Comparison of ENCODE assay signal across 12 cellular contexts in the genomic region with DNA sequence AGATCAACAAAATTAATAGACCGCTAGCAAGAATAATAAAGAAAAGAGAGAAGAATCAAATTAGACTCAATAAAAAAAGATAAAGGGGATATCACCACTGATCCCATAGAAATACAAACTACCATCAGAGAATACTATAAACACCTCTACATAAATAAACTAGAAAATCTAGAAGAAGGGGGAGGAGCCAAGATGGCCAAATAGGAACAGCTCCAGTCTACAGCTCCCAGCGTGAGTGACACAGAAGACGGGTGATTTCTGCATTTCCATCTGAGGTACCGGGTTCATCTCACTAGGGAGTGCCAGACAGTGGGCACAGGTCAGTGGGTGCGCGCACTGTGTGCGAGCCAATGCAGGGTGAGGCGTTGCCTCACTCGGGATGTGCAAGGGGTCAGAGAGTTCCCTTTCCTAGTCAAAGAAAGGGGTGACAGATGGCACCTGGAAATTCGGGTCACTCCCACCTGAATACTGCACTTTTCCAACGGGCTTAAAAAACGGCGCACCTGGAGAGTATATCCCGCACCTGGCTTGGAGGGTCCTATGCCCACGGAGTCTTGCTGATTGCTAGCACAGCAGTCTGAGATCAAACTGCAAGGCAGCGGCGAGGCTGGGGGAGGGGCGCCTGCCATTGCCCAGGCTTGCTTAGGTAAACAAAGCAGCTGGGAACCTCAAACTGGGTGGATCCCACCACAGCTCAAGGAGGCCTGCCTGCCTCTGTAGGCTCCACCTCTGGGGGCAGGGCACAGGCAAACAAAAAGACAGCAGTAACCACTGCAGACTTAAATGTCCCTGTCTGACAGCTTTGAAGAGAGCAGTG. TPM values are rescaled to one million over a fixed set of nuclear protein-coding genes. Genes with fewer than 3 reads are reported as not detected.
DNase-seq lines count a peak whose midpoint lies in the region; ATAC-seq and TF ChIP-seq lines count a peak whose summit lies in the region.
"Not testable (repeated sequence)": the region's sequence is repeated elsewhere in the genome, so short reads cannot be mapped to it uniquely, and the experiment has no call there.
"Had no signal": no experiment of that assay in that cellular context is flagged by ENCODE, and none has a peak within 500 bp of the region (broad histone marks: within the 10 kb centered on the region; RNA-seq: fewer than 3 reads in every experiment).

No MANE protein-coding gene starts in this region.

- H3K36me3 ChIP-seq in Caco-2 (ENCODE audit: control insufficient read depth, insufficient read depth, low read length); hepatocyte (replicated peaks; ENCODE audit: insufficient read depth, low read depth); prostate gland: not testable (repeated sequence)

- TF ChIP-seq CTCF in Caco-2 (IDR thresholded peaks at IDR 0.05; ENCODE audit: insufficient read depth in 1 of 2, low read depth in 1 of 2, low read length in 1 of 2, severe bottlenecking in 1 of 2, unreplicated experiment in 1 of 2); VCaP (conservative IDR thresholded peaks at IDR 0.05); hepatocyte (IDR thresholded peaks at IDR 0.05; ENCODE audit: poor library complexity); prostate gland (IDR thresholded peaks at IDR 0.05): not testable (repeated sequence)

- not testable (repeated sequence) for H3K4me1 ChIP-seq in Caco-2; hepatocyte (ENCODE audit: insufficient read depth); prostate gland (replicated peaks)

- intact Hi-C loops in Caco-2 (cut with micrococcal nuclease; ENCODE audit: unreplicated experiment); prostate gland (cut with DNase I): not testable (repeated sequence)

- not testable (repeated sequence) for BruUV-seq in Caco-2 (replicated peaks; lab: Mats Ljungman, UMichigan)

- CTCF ChIA-PET in Caco-2 (lab: Charles Lee); HEK293T (lab: Yijun Ruan, JAX): not testable (repeated sequence)

- H3K4me2 ChIP-seq in hepatocyte = peak overlapping the region; percentile 70

- H3K4me3 ChIP-seq in Caco-2 (ENCODE audit: low read depth, low read length) = peak overlapping the region; percentile 12
- H3K4me3 ChIP-seq in hepatocyte, prostate gland: not testable (repeated sequence)

- TF ChIP-seq POLR2A in prostate gland (IDR thresholded peaks at IDR 0.05) = not testable (repeated sequence)

- POLR2A ChIA-PET in Caco-2 (lab: Charles Lee); HEK293T (lab: Yijun Ruan, JAX); activated naive CD8-positive, alpha-beta T cell treated with anti-CD3 and anti-CD28 coated beads, Interleukin-2, amount 10 ng/mL, durations not matched to agents 7 days and 5 days (lab: Charles Lee): not testable (repeated sequence)

- H3K27me3 Mint-ChIP-seq in Caco-2 (ENCODE audit: insufficient read depth, unreplicated experiment) = peaks cover 21% of the 10 kb centered on the region
- peaks cover 23% of the 10 kb centered on the region for H3K27me3 Mint-ChIP-seq in activated naive CD8-positive, alpha-beta T cell treated with anti-CD3 and anti-CD28 coated beads, Interleukin-2, amount 10 ng/mL, durations not matched to agents 7 days and 5 days
- not testable (repeated sequence) for H3K27me3 Mint-ChIP-seq in memory B cell

- peak overlapping the region; percentile 60 for H3K27ac ChIP-seq in VCaP
- not testable (repeated sequence) for H3K27ac ChIP-seq in hepatocyte, prostate gland

- not testable (repeated sequence) for H4K20me1 ChIP-seq in hepatocyte (ENCODE audit: insufficient read depth, poor library complexity, severe bottlenecking)

- H3K36me3 Mint-ChIP-seq in Caco-2 (ENCODE audit: insufficient read depth, unreplicated experiment); activated naive CD8-positive, alpha-beta T cell treated with anti-CD3 and anti-CD28 coated beads, Interleukin-2, amount 10 ng/mL, durations not matched to agents 7 days and 5 days: not testable (repeated sequence)
- peaks cover 19% of the 10 kb centered on the region for H3K36me3 Mint-ChIP-seq in memory B cell

- H3K4me3 Mint-ChIP-seq in Caco-2 (ENCODE audit: unreplicated experiment) (peak overlapping the region; percentile 17), memory B cell (peak overlapping the region; percentile 24)
- peak overlapping the region; percentile 14 for H3K4me3 Mint-ChIP-seq in activated naive CD8-positive, alpha-beta T cell treated with anti-CD3 and anti-CD28 coated beads, Interleukin-2, amount 10 ng/mL, durations not matched to agents 7 days and 5 days

- not testable (repeated sequence) for ATAC-seq in activated naive CD8-positive, alpha-beta T cell treated with anti-CD3 and anti-CD28 coated beads, Interleukin-2, amount 10 ng/mL, durations not matched to agents 7 days and 5 days (ENCODE audit: low read depth); memory B cell (ENCODE audit: low read depth)

- 32% methylated on average over 18 of the region's 18 CpGs for WGBS in hepatocyte (ENCODE audit: low lambda C conversion rate, missing lambda C conversion rate)
- 63% methylated on average over 17 of the region's 18 CpGs for WGBS in prostate gland

- H3K27me3 ChIP-seq in Caco-2 (replicated peaks; ENCODE audit: control insufficient read depth, insufficient read depth, low read length); hepatocyte; prostate gland (replicated peaks; ENCODE audit: insufficient read depth): not testable (repeated sequence)

- H3K79me2 ChIP-seq in hepatocyte = not testable (repeated sequence)

- H3K9me3 Mint-ChIP-seq in Caco-2 (ENCODE audit: unreplicated experiment); activated naive CD8-positive, alpha-beta T cell treated with anti-CD3 and anti-CD28 coated beads, Interleukin-2, amount 10 ng/mL, durations not matched to agents 7 days and 5 days; memory B cell: not testable (repeated sequence)

- not testable (repeated sequence) for H3K9me3 ChIP-seq in Caco-2; hepatocyte (ENCODE audit: low read depth); prostate gland

- H3K4me1 Mint-ChIP-seq in Caco-2 (ENCODE audit: low read depth, unreplicated experiment); activated naive CD8-positive, alpha-beta T cell treated with anti-CD3 and anti-CD28 coated beads, Interleukin-2, amount 10 ng/mL, durations not matched to agents 7 days and 5 days: not testable (repeated sequence)
- peaks cover 42% of the 10 kb centered on the region for H3K4me1 Mint-ChIP-seq in memory B cell

- H2AFZ ChIP-seq in hepatocyte = peak overlapping the region; percentile 26

- DNase-seq in Caco-2 = peak; percentile 60 to 66
- DNase-seq in HEK293T (ENCODE audit: extremely low spot score); hepatocyte (ENCODE audit: low spot score); memory B cell (ENCODE audit: low spot score in 2 of 2): not testable (repeated sequence)
- DNase-seq in NCI-H2227 (lab: John Stamatoyannopoulos, UW; ENCODE audit: unreplicated experiment) = peak; percentile 7
- DNase-seq in activated naive CD8-positive, alpha-beta T cell treated with anti-CD3 and anti-CD28 coated beads, Interleukin-2, amount 10 ng/mL, durations not matched to agents 7 days and 5 days = peak; percentile 34
- DNase-seq in prostate gland (ENCODE audit: low spot score) = peak; percentile 34

- not testable (repeated sequence) for H3K9me2 ChIP-seq in hepatocyte (replicated peaks; ENCODE audit: insufficient read depth)

- H3K27ac Mint-ChIP-seq in Caco-2 (ENCODE audit: unreplicated experiment); activated naive CD8-positive, alpha-beta T cell treated with anti-CD3 and anti-CD28 coated beads, Interleukin-2, amount 10 ng/mL, durations not matched to agents 7 days and 5 days: not testable (repeated sequence)
- peak overlapping the region; percentile 25 for H3K27ac Mint-ChIP-seq in memory B cell

TF ChIP-seq in HEK293T, 16 proteins besides CTCF, POLR2A, EP300 and RAD21:
- TF ChIP-seq, protein P1, sequence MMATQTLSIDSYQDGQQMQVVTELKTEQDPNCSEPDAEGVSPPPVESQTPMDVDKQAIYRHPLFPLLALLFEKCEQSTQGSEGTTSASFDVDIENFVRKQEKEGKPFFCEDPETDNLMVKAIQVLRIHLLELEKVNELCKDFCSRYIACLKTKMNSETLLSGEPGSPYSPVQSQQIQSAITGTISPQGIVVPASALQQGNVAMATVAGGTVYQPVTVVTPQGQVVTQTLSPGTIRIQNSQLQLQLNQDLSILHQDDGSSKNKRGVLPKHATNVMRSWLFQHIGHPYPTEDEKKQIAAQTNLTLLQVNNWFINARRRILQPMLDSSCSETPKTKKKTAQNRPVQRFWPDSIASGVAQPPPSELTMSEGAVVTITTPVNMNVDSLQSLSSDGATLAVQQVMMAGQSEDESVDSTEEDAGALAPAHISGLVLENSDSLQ (IDR thresholded peaks at IDR 0.05) = peak; percentile 66
TF ChIP-seq in HEK293T: peak in this region for 1; not testable (repeated sequence) for 15.

RNA-seq across cellular contexts. Expression of a gene that starts 11.8 kb away (rescaled TPM):
- total RNA-seq in Caco-2 (2022) (not detected in 2 replicates), hepatocyte (3.5 and 5.0 TPM in 2 replicates), prostate gland (10 to 100 TPM; 21.2 to 35.0 TPM)
- total RNA-seq in activated naive CD8-positive, alpha-beta T cell treated with anti-CD3 and anti-CD28 coated beads, Interleukin-2, amount 10 ng/mL, durations not matched to agents 7 days and 5 days = 10 to 100 TPM; 13.6 to 14.2 TPM
- polyA plus RNA-seq in hepatocyte = 4.4 and 9.0 TPM in 2 replicates
- total RNA-seq: lung microvascular endothelial cell, osteocyte had no signal

RNA-seq across cellular contexts. Expression of a gene that starts 46.8 kb away (rescaled TPM):
- not detected in 2 replicates for total RNA-seq in Caco-2 (2022)
- total RNA-seq in activated naive CD8-positive, alpha-beta T cell treated with anti-CD3 and anti-CD28 coated beads, Interleukin-2, amount 10 ng/mL, durations not matched to agents 7 days and 5 days = under 1 TPM in 1 of 2 experiments, not detected in 1; 0.23 TPM
- 0.37 TPM in 1 of 2 replicates, not detected in the other for total RNA-seq in hepatocyte
- not detected in 2 replicates for polyA plus RNA-seq in hepatocyte
- total RNA-seq in prostate gland = not detected
- total RNA-seq: activated CD4-positive, alpha-beta memory T cell treated with anti-CD3 and anti-CD28 coated beads for 36 hours; kidney epithelial cell; lung microvascular endothelial cell; osteocyte had no signal
